In the genomic region with DNA sequence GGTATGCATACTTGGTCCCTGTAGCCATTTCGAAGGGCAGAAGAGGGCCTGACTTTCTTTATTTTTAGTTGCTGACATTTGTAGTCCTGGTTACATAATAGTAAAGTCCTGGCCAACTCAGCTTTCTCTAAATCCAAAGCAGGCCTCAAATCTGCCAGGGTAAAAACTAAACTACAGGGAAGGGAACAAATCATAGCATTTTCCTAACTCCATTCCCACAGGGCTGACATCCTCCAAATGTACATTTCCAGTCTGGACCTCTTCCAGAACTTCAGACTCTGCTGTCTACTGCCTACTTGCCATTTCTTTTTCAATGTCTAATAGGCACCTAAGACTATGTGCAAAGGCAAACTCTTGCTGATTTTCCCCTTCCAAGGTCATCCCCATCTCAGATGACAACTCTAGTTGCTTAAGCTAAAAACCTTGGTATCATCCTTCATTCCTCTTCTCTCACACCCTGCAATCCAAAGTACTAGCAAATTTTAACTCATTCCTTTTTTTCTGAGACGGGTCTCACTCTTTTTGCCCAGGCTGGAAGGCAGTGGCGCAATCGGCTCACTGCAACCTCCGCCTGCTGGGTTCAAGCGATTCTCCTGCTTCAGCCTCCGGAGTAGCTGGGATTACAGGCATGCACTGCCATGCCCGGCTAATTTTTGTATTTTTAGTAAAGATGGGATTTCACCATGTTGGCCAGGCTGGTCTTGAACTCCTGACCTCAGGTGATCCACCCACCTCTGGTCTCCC, we compare ENCODE assay signal across 8 cellular contexts. TPM values are rescaled to one million over a fixed set of nuclear protein-coding genes. Genes with fewer than 3 reads are reported as not detected.
A peak's percentile ranks its signal among the peaks of the same experiment; 100 is the strongest.
DNase-seq lines count a peak whose midpoint lies in the region; ATAC-seq and TF ChIP-seq lines count a peak whose summit lies in the region.

No MANE protein-coding gene starts in this region.

- H2BK15ac ChIP-seq in mesendoderm (replicated peaks; ENCODE audit: low read depth) = no peak overlapping the region

- H3K27me3 ChIP-seq in left ventricle myocardium inferior (ENCODE audit: low read depth) (no peaks in the 10 kb centered on the region), mesendoderm (ENCODE audit: insufficient read depth, low read length, poor library complexity) (no peaks in the 10 kb centered on the region), vagina (no peaks in the 10 kb centered on the region)

- no peak overlapping the region for H3K56ac ChIP-seq in mesendoderm (ENCODE audit: low read length)

- no peak overlapping the region for H3K18ac ChIP-seq in mesendoderm (ENCODE audit: low read length)

- H2AK5ac ChIP-seq in mesendoderm (ENCODE audit: low read length) = no peak overlapping the region

- peak overlapping the region; percentile 33 for H3K9ac ChIP-seq in mesendoderm (ENCODE audit: low read length)

- H2BK120ac ChIP-seq in mesendoderm (ENCODE audit: low read depth, low read length) = no peak overlapping the region

- TF ChIP-seq CTCF in left ventricle myocardium inferior (IDR thresholded peaks at IDR 0.05; ENCODE audit: borderline replicate concordance) (no peak), brain (conservative IDR thresholded peaks at IDR 0.05) (no peak), vagina (IDR thresholded peaks at IDR 0.05) (no peak)

- no peak overlapping the region for H2BK5ac ChIP-seq in mesendoderm (ENCODE audit: low read length)

- no CpG with 5 or more reads among the region's 8 CpGs for WGBS in mesendoderm (ENCODE audit: extremely low coverage, insufficient coverage, low lambda C conversion rate)

- H3K9me3 Mint-ChIP-seq in brain = peaks cover 0 to 8% (median 0%) of the 10 kb centered on the region in 5 experiments

- H3K79me2 ChIP-seq in mesendoderm (ENCODE audit: control insufficient read depth, insufficient read depth, low read length) = peaks cover 5% of the 10 kb centered on the region

- H3K4me2 ChIP-seq in mesendoderm (ENCODE audit: low read length) = peak overlapping the region; percentile 11

- H3K27ac ChIP-seq in left ventricle myocardium inferior (replicated peaks) (peak overlapping the region; percentile 100), mesendoderm (ENCODE audit: low read depth, low read length) (no peak overlapping the region), vagina (peak overlapping the region; percentile 99)

- H3K79me1 ChIP-seq in mesendoderm (ENCODE audit: low read length) = peaks cover 6% of the 10 kb centered on the region

- no peak for ATAC-seq in left ventricle myocardium superior
- ATAC-seq in HG02884 (IDR thresholded peaks at IDR 0.05; ENCODE audit: unreplicated experiment) = no peak

- H3K4me1 ChIP-seq in left ventricle myocardium inferior = peaks cover 66% of the 10 kb centered on the region
- H3K4me1 ChIP-seq in mesendoderm (ENCODE audit: control insufficient read depth, low read depth, low read length) = peaks cover 6% of the 10 kb centered on the region
- H3K4me1 ChIP-seq in vagina = peaks cover 49% of the 10 kb centered on the region

- H3K4ac ChIP-seq in mesendoderm (ENCODE audit: low read depth, low read length) = no peak overlapping the region

- H3K4me1 Mint-ChIP-seq in brain = peaks cover 47% of the 10 kb centered on the region

- H4K5ac ChIP-seq in mesendoderm (ENCODE audit: low read length) = no peak overlapping the region

- no peak for TF ChIP-seq POLR2A in vagina (IDR thresholded peaks at IDR 0.05)

- intact Hi-C loops in left ventricle myocardium inferior (cut with micrococcal nuclease) (no loop called here), left ventricle myocardium superior (cut with micrococcal nuclease) (no loop called here), vagina (cut with DNase I) (no loop called here)

- H3K4me3 Mint-ChIP-seq in brain = peak overlapping the region; percentile 98 to 100 (median 99)

- peak overlapping the region; percentile 93 for H3K4me3 ChIP-seq in left ventricle myocardium inferior
- H3K4me3 ChIP-seq in mesendoderm (ENCODE audit: low read length) = no peak overlapping the region
- peak overlapping the region; percentile 82 to 90 for H3K4me3 ChIP-seq in vagina

- H3K36me3 ChIP-seq in left ventricle myocardium inferior (peaks cover 48% of the 10 kb centered on the region), mesendoderm (ENCODE audit: control insufficient read depth, insufficient read depth, low read length) (peaks cover 25% of the 10 kb centered on the region), vagina (peaks cover 0 to 36% of the 10 kb centered on the region in 2 donors)

- peak overlapping the region in 4 of 5 experiments; percentile 73 to 100 (median 91) for H3K27ac Mint-ChIP-seq in brain

- peaks cover 64% of the 10 kb centered on the region for H3K36me3 Mint-ChIP-seq in brain

- H3K23ac ChIP-seq in mesendoderm (ENCODE audit: low read length) = no peak overlapping the region

- H4K8ac ChIP-seq in mesendoderm (ENCODE audit: low read depth, low read length) = no peak overlapping the region

- H3K9me3 ChIP-seq in left ventricle myocardium inferior (replicated peaks) (no peaks in the 10 kb centered on the region), vagina (no peaks in the 10 kb centered on the region)

- DNase-seq in left ventricle myocardium inferior (no peak), left ventricle myocardium superior (no peak), mesendoderm (no peak), vagina (ENCODE audit: extremely low spot score in 2 of 2) (no peak), islet precursor cell (no peak), cerebellar nuclear complex (lab: John Stamatoyannopoulos, UW) (no peak)

- peaks cover 6% of the 10 kb centered on the region for H3K27me3 Mint-ChIP-seq in brain

RNA-seq across cellular contexts. Expression of a gene that starts 2.0 kb away (rescaled TPM):
- total RNA-seq in left ventricle myocardium inferior (20.4 TPM), left ventricle myocardium superior (22.2 TPM), vagina (25.0 TPM)
- 24.9 TPM for polyA plus RNA-seq in brain (ENCODE audit: insufficient read depth, low read depth, low replicate concordance)
- polyA plus RNA-seq in mesendoderm (2013, experiment 1 of 2) = 8.2 TPM
- 7.6 TPM for polyA plus RNA-seq in mesendoderm (2013, experiment 2 of 2)

RNA-seq across cellular contexts. Expression of a gene that starts 4.3 kb away (rescaled TPM):
- 33.1 TPM for total RNA-seq in left ventricle myocardium inferior
- 35.2 TPM for total RNA-seq in left ventricle myocardium superior
- polyA plus RNA-seq in brain (ENCODE audit: insufficient read depth, low read depth, low replicate concordance) = 45.2 TPM
- polyA plus RNA-seq in mesendoderm (2013, experiment 1 of 2) = 18.9 TPM
- polyA plus RNA-seq in mesendoderm (2013, experiment 2 of 2) = 17.3 TPM
- total RNA-seq in vagina = 26.8 TPM

RNA-seq across cellular contexts. Expression of a gene that starts 28.6 kb away (rescaled TPM):
- total RNA-seq in left ventricle myocardium inferior (87.8 TPM), left ventricle myocardium superior (89.2 TPM), vagina (131 TPM)
- 370 TPM for polyA plus RNA-seq in brain (ENCODE audit: insufficient read depth, low read depth, low replicate concordance)
- 63.1 TPM for polyA plus RNA-seq in mesendoderm (2013, experiment 1 of 2)
- polyA plus RNA-seq in mesendoderm (2013, experiment 2 of 2) = 63.6 TPM

RNA-seq across cellular contexts. Expression of a gene that starts 30.5 kb away (rescaled TPM):
- 73.1 TPM for total RNA-seq in left ventricle myocardium inferior
- 72.7 TPM for total RNA-seq in left ventricle myocardium superior
- 136 TPM for polyA plus RNA-seq in brain (ENCODE audit: insufficient read depth, low read depth, low replicate concordance)
- polyA plus RNA-seq in mesendoderm (2013, experiment 1 of 2) = 723 TPM
- polyA plus RNA-seq in mesendoderm (2013, experiment 2 of 2) = 704 TPM
- 71.2 TPM for total RNA-seq in vagina

RNA-seq across cellular contexts. Expression of a gene that starts 31.5 kb away (rescaled TPM):
- total RNA-seq in left ventricle myocardium inferior (0.08 TPM), left ventricle myocardium superior (0.12 TPM), vagina (4.4 TPM)
- 127 TPM for polyA plus RNA-seq in brain (ENCODE audit: insufficient read depth, low read depth, low replicate concordance)
- 2.4 TPM for polyA plus RNA-seq in mesendoderm (2013, experiment 1 of 2)
- polyA plus RNA-seq in mesendoderm (2013, experiment 2 of 2) = 2.6 TPM
